Comparison of ENCODE assay signal across 8 cellular contexts in genomic region chr20:46350201-46350985, GRCh38. TPM values are rescaled to one million over a fixed set of nuclear protein-coding genes. Genes with fewer than 3 reads are reported as not detected.
DNase-seq lines count a peak whose midpoint lies in the region; ATAC-seq, FAIRE-seq and TF ChIP-seq lines count a peak whose summit lies in the region.

No MANE protein-coding gene starts in this region.

- H3K4me1 Mint-ChIP-seq in neural progenitor cell = peaks cover 79% of the 10 kb centered on the region

- peak overlapping the region; percentile 91 for H3K27ac Mint-ChIP-seq in neural progenitor cell

- peak overlapping the region; percentile 62 for H3K4me3 Mint-ChIP-seq in neural progenitor cell

- H3K9ac ChIP-seq in neural progenitor cell = no peak overlapping the region

- intact Hi-C loops in esophagus muscularis mucosa (cut with DNase I) (no loop called here), head of caudate nucleus (cut with DNase I) (no loop called here)

- no peak for TF ChIP-seq POLR2A in esophagus muscularis mucosa (IDR thresholded peaks at IDR 0.05; ENCODE audit: low read depth)

- WGBS in esophagus muscularis mucosa = 56% methylated on average over 12 of the region's 13 CpGs

- H4K20me1 ChIP-seq in neural progenitor cell (ENCODE audit: low read depth) = peaks cover 32% of the 10 kb centered on the region

- no peaks in the 10 kb centered on the region for H3K79me2 ChIP-seq in neural progenitor cell (ENCODE audit: low read depth)

- H2AFZ ChIP-seq in neural progenitor cell (replicated peaks) = no peak overlapping the region

- H3K9me3 Mint-ChIP-seq in neural progenitor cell = no peaks in the 10 kb centered on the region

- H3K36me3 ChIP-seq in bronchial epithelial cell (ENCODE audit: control insufficient read depth, insufficient read depth, low read length) = peaks cover 20% of the 10 kb centered on the region
- H3K36me3 ChIP-seq in neural progenitor cell = no peaks in the 10 kb centered on the region
- peaks cover 0 to 41% (median 38%) of the 10 kb centered on the region in 4 donors for H3K36me3 ChIP-seq in esophagus muscularis mucosa

- peaks cover 12% of the 10 kb centered on the region for H3K27me3 Mint-ChIP-seq in neural progenitor cell (ENCODE audit: insufficient read depth, low read depth)

- H3K4me1 ChIP-seq in neural progenitor cell (peaks cover 48% of the 10 kb centered on the region), esophagus muscularis mucosa (peaks cover 8 to 27% (median 23%) of the 10 kb centered on the region in 4 donors)

- H3K27ac ChIP-seq in neural progenitor cell (peak overlapping the region; percentile 70), esophagus muscularis mucosa (replicated peaks in 1 of 4) (no peak overlapping the region)

- peak; percentile 92 for DNase-seq in ELR (ENCODE audit: low read depth)
- peak; percentile 14 for DNase-seq in NCI-H226
- peak; percentile 24 for DNase-seq in bronchial epithelial cell (ENCODE audit: low read depth)
- DNase-seq in neural progenitor cell (ENCODE audit: low spot score) = peak; percentile 60
- DNase-seq in epidermal melanocyte (ENCODE audit: insufficient read length, low spot score) = no peak
- DNase-seq in esophagus muscularis mucosa (ENCODE audit: extremely low spot score) = no peak
- DNase-seq in head of caudate nucleus = no peak

- H3K9me3 ChIP-seq in neural progenitor cell (ENCODE audit: low read depth) (no peaks in the 10 kb centered on the region), esophagus muscularis mucosa (no peaks in the 10 kb centered on the region)

- no peak for FAIRE-seq in bronchial epithelial cell (lab: Jason Lieb, UNC)

- H3K27me3 ChIP-seq in bronchial epithelial cell (ENCODE audit: control insufficient read depth, insufficient read depth, low read length) (no peaks in the 10 kb centered on the region), neural progenitor cell (peaks cover 2% of the 10 kb centered on the region), esophagus muscularis mucosa (no peaks in the 10 kb centered on the region)

- no peak for TF ChIP-seq EP300 in esophagus muscularis mucosa (IDR thresholded peaks at IDR 0.05)

- ATAC-seq in GM21619 (IDR thresholded peaks at IDR 0.05; ENCODE audit: unreplicated experiment) = peak; percentile 56

- peaks cover 19% of the 10 kb centered on the region for H3K36me3 Mint-ChIP-seq in neural progenitor cell

- H3F3A ChIP-seq in neural progenitor cell (ENCODE audit: low read depth) = peaks cover 33% of the 10 kb centered on the region

- H3K4me3 ChIP-seq in bronchial epithelial cell (ENCODE audit: low read depth, low read length) = no peak overlapping the region
- no peak overlapping the region for H3K4me3 ChIP-seq in neural progenitor cell
- H3K4me3 ChIP-seq in esophagus muscularis mucosa = no peak overlapping the region

- TF ChIP-seq CTCF in bronchial epithelial cell (IDR thresholded peaks at IDR 0.05; ENCODE audit: insufficient read depth, low read length, severe bottlenecking) (no peak), neural progenitor cell (IDR thresholded peaks at IDR 0.05) (no peak), esophagus muscularis mucosa (IDR thresholded peaks at IDR 0.05) (no peak)

- H3K4me2 ChIP-seq in neural progenitor cell = peak overlapping the region; percentile 54

RNA-seq across cellular contexts. Expression of gene CDH22, which starts 42.1 kb away (rescaled TPM):
- total RNA-seq in bronchial epithelial cell = not detected in 2 replicates
- 0.13 and 0.28 TPM in 2 replicates for total RNA-seq in neural progenitor cell (ENCODE audit: low replicate concordance)
- total RNA-seq in esophagus muscularis mucosa = under 1 TPM in 3 of 4 donors, not detected in 1; 0.17 to 0.69 (median 0.42) TPM

RNA-seq across cellular contexts. Expression of gene ELMO2, which starts 56.0 kb away (rescaled TPM):
- total RNA-seq in bronchial epithelial cell (15.5 and 21.1 TPM in 2 replicates), neural progenitor cell (ENCODE audit: low replicate concordance) (53.3 and 64.5 TPM in 2 replicates), esophagus muscularis mucosa (10 to 100 TPM; 35.3 to 61.4 (median 51.8) TPM)

Comparison
In these comparisons a context has a peak if more than half of its experiments do, and no peak if none do; other contexts are left out.
1. DNase-seq: peak in ELR (single experiment), NCI-H226 (single experiment), bronchial epithelial cell (single experiment) and neural progenitor cell (single experiment); none in epidermal melanocyte (single experiment), esophagus muscularis mucosa (single experiment) and head of caudate nucleus (0 of 42).